ENCODE assay signal across 23 cellular contexts in the genomic region with DNA sequence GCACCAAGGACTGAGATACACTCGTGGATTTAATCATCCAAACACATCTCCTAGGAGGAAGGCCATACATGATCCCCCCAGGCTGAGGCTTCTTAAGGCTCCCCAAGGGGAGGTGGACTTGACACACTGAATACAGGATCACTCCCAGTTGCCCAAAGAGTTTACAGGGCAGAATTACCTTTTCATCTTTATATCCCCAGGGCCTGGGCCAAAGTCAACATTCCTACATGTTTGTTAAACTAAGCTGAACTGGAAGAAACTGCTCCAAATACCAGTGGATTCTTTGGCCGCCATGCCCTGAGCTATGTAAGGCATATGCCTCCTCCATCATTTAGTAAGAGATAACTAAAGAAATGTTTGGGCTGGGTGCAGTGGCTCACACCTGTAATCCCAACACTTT. TPM values are rescaled to one million over a fixed set of nuclear protein-coding genes. Genes with fewer than 3 reads are reported as not detected.
A peak's percentile ranks its signal among the peaks of the same experiment; 100 is the strongest.
DNase-seq lines count a peak whose midpoint lies in the region; ATAC-seq, FAIRE-seq and TF ChIP-seq lines count a peak whose summit lies in the region.
"Had no signal": no experiment of that assay in that cellular context is flagged by ENCODE, and none has a peak within 500 bp of the region (broad histone marks: within the 10 kb centered on the region; RNA-seq: fewer than 3 reads in every experiment).

No MANE protein-coding gene starts in this region.

- H3K27me3 Mint-ChIP-seq in CD4-positive, alpha-beta T cell = no peaks in the 10 kb centered on the region
- H3K27me3 Mint-ChIP-seq in activated T-helper 17 cell treated with anti-CD3 and anti-CD28 coated beads, Interleukin-2, amount 50 U/mL, for 72 hours = no peaks in the 10 kb centered on the region
- no peaks in the 10 kb centered on the region for H3K27me3 Mint-ChIP-seq in naive B cell
- H3K27me3 Mint-ChIP-seq: activated naive CD4-positive, alpha-beta T cell treated with anti-CD3 and anti-CD28 coated beads, Interleukin-2, amount 10 ng/mL, durations not matched to agents 7 days and 5 days had no signal

- H3K4me1 Mint-ChIP-seq in CD4-positive, alpha-beta T cell (ENCODE audit: low read depth) = peaks cover 71% of the 10 kb centered on the region
- H3K4me1 Mint-ChIP-seq in activated T-helper 17 cell treated with anti-CD3 and anti-CD28 coated beads, Interleukin-2, amount 50 U/mL, for 72 hours = peaks cover 39% of the 10 kb centered on the region
- peaks cover 57 to 87% (median 73%) of the 10 kb centered on the region in 3 donors for H3K4me1 Mint-ChIP-seq in naive B cell

- no peak for ATAC-seq in CD4-positive, alpha-beta T cell (ENCODE audit: poor library complexity)
- ATAC-seq in activated T-helper 17 cell treated with anti-CD3 and anti-CD28 coated beads, Interleukin-2, amount 50 U/mL, for 72 hours (replicated peaks) = no peak
- ATAC-seq in naive B cell (ENCODE audit: low read depth in 2 of 2) = no peak
- ATAC-seq in GM19035 (IDR thresholded peaks at IDR 0.05; ENCODE audit: unreplicated experiment) = no peak
- ATAC-seq: esophagus mucosa, left ventricle myocardium superior, Right ventricle myocardium inferior had no signal

- no peak for DNase-seq in CD4-positive, alpha-beta T cell
- no peak for DNase-seq in GM19239 (ENCODE audit: insufficient read length, low spot score)
- no peak for DNase-seq in naive B cell
- DNase-seq in NCI-H2171 (lab: John Stamatoyannopoulos, UW) = no peak
- DNase-seq in dedifferentiated amniotic fluid mesenchymal stem cell (ENCODE audit: extremely low spot score) = no peak
- DNase-seq: activated CD4-positive, CD25-positive, alpha-beta regulatory T cell; activated CD8-positive, alpha-beta memory T cell treated with anti-CD3 and anti-CD28 coated beads, Interleukin-2, amount 50 U/mL, for 4 hours; activated naive CD4-positive, alpha-beta T cell treated with anti-CD3 and anti-CD28 coated beads, Interleukin-2, amount 10 ng/mL, durations not matched to agents 7 days and 5 days; DMS79; dorsolateral prefrontal cortex; left ventricle myocardium superior; MG63; NCI-H1694 treated with DMSO at 0.1 percent for 48 hours; NCI-H446; posterior cingulate gyrus; stimulated activated CD4-positive, alpha-beta T cell treated with anti-CD3 and anti-CD28 coated beads, Interleukin-4, amount 100 ng/mL, for 4 hours; stimulated activated CD8-positive, alpha-beta memory T cell treated with anti-CD3 and anti-CD28 coated beads, Interleukin-4, amount 100 ng/mL, for 48 hours had no signal

- intact Hi-C loops in CD4-positive, alpha-beta T cell (cut with DNase I, micrococcal nuclease) = no loop called here

- POLR2A ChIA-PET in CD4-positive, alpha-beta T cell (lab: Charles Lee) = interaction anchor here (0.8 to 1.3 kb wide), 2 partner anchors 17 to 126 kb away, joined by 3 to 4 read pairs; no protein-coding TSS in a partner anchor

- no peaks in the 10 kb centered on the region for H3K9me3 ChIP-seq in CD4-positive, alpha-beta T cell (ENCODE audit: control insufficient read depth, low read length)
- H3K9me3 ChIP-seq: breast epithelium, MG63, thoracic aorta had no signal

- no peaks in the 10 kb centered on the region for H3K36me3 Mint-ChIP-seq in CD4-positive, alpha-beta T cell (ENCODE audit: low read depth)
- H3K36me3 Mint-ChIP-seq in activated T-helper 17 cell treated with anti-CD3 and anti-CD28 coated beads, Interleukin-2, amount 50 U/mL, for 72 hours (ENCODE audit: low read depth) = peaks cover 3% of the 10 kb centered on the region
- H3K36me3 Mint-ChIP-seq in naive B cell = peaks cover 4 to 8% of the 10 kb centered on the region in 2 donors

- no peak overlapping the region for H3K27ac ChIP-seq in CD4-positive, alpha-beta T cell (ENCODE audit: low read depth, low read length)
- H3K27ac ChIP-seq: breast epithelium, dorsolateral prefrontal cortex, thoracic aorta had no signal

- H3K27ac Mint-ChIP-seq in CD4-positive, alpha-beta T cell = peak overlapping the region; percentile 95
- H3K27ac Mint-ChIP-seq in activated T-helper 17 cell treated with anti-CD3 and anti-CD28 coated beads, Interleukin-2, amount 50 U/mL, for 72 hours = peak overlapping the region; percentile 97
- H3K27ac Mint-ChIP-seq in naive B cell = peak overlapping the region; percentile 86 to 99 (median 98)

- FAIRE-seq in GM19239 (lab: Jason Lieb, UNC) = peak; percentile 47

- no peaks in the 10 kb centered on the region for H3K27me3 ChIP-seq in CD4-positive, alpha-beta T cell (ENCODE audit: control insufficient read depth, insufficient read depth, low read length)
- H3K27me3 ChIP-seq: breast epithelium, dorsolateral prefrontal cortex, MG63 had no signal

- no peak for TF ChIP-seq CTCF in CD4-positive, alpha-beta T cell (IDR thresholded peaks at IDR 0.05)

- CTCF ChIA-PET in CD4-positive, alpha-beta T cell (lab: Charles Lee) = no interaction called here

- H3K4me3 Mint-ChIP-seq in CD4-positive, alpha-beta T cell = no peak overlapping the region
- peak overlapping the region; percentile 88 for H3K4me3 Mint-ChIP-seq in activated T-helper 17 cell treated with anti-CD3 and anti-CD28 coated beads, Interleukin-2, amount 50 U/mL, for 72 hours
- peak overlapping the region in 5 of 8 donors; percentile 14 to 80 (median 69) for H3K4me3 Mint-ChIP-seq in naive B cell
- H3K4me3 Mint-ChIP-seq: activated naive CD4-positive, alpha-beta T cell treated with anti-CD3 and anti-CD28 coated beads, Interleukin-2, amount 10 ng/mL, durations not matched to agents 7 days and 5 days had no signal

- no peaks in the 10 kb centered on the region for H3K9me3 Mint-ChIP-seq in CD4-positive, alpha-beta T cell
- H3K9me3 Mint-ChIP-seq in activated T-helper 17 cell treated with anti-CD3 and anti-CD28 coated beads, Interleukin-2, amount 50 U/mL, for 72 hours = no peaks in the 10 kb centered on the region
- H3K9me3 Mint-ChIP-seq in naive B cell = peaks cover 0 to 4% (median 0%) of the 10 kb centered on the region in 7 donors

RNA-seq across cellular contexts. Expression of a gene that starts 22.2 kb away (rescaled TPM):
- 10 to 100 TPM; 58.3 to 58.4 TPM for total RNA-seq in CD4-positive, alpha-beta T cell
- 10 to 100 TPM; 33.4 to 67.8 TPM for total RNA-seq in activated T-helper 17 cell treated with anti-CD3 and anti-CD28 coated beads, Interleukin-2, amount 50 U/mL, for 72 hours
- polyA plus RNA-seq in naive B cell (ENCODE audit: low read depth in 6 of 6) = 100 to 1,000 TPM in 2 of 6 donors, 10 to 100 TPM in 4; 84.7 to 107 (median 93.7) TPM

RNA-seq across cellular contexts. Expression of a gene that starts 39.2 kb away (rescaled TPM):
- total RNA-seq in CD4-positive, alpha-beta T cell = 10 to 100 TPM; 25.8 to 27.4 TPM
- total RNA-seq in activated T-helper 17 cell treated with anti-CD3 and anti-CD28 coated beads, Interleukin-2, amount 50 U/mL, for 72 hours = 10 to 100 TPM; 11.2 to 66.1 TPM
- 10 to 100 TPM; 18.2 to 35.2 (median 27.7) TPM for polyA plus RNA-seq in naive B cell (ENCODE audit: low read depth in 6 of 6)
